ENCODE assay signal across 18 cellular contexts in genomic region chr1:60430375-60430774, GRCh38.
DNase-seq lines count a peak whose midpoint lies in the region; ATAC-seq and TF ChIP-seq lines count a peak whose summit lies in the region.
"Had no signal": no experiment of that assay in that cellular context is flagged by ENCODE, and none has a peak within 500 bp of the region (broad histone marks: within the 10 kb centered on the region; RNA-seq: fewer than 3 reads in every experiment).

No MANE protein-coding gene starts in this region.

- BruUV-seq in mammary epithelial cell (replicated peaks; lab: Mats Ljungman, UMichigan), result no TSS peak

- DNase-seq in breast epithelium (ENCODE audit: low spot score in 2 of 2) (peak in 1 of 2 donors; percentile 50), mammary epithelial cell (no peak), body of pancreas (no peak), suprapubic skin (ENCODE audit: low spot score in 2 of 2) (no peak), vagina (ENCODE audit: extremely low spot score in 2 of 2) (no peak)
- DNase-seq in stimulated activated CD4-positive, alpha-beta T cell treated with anti-CD3 and anti-CD28 coated beads, Interleukin-2, amount 100 ng/mL, for 24 hours, result no peak
- DNase-seq: AML-193; Caco-2; Calu3; CD4-positive, alpha-beta T cell; CD8-positive, alpha-beta T cell; DMS79 treated with DMSO at 0.1 percent for 48 hours; GDM1 had no signal

- TF ChIP-seq POLR2A in breast epithelium (IDR thresholded peaks at IDR 0.05) (no peak), body of pancreas (IDR thresholded peaks at IDR 0.05) (no peak), suprapubic skin (IDR thresholded peaks at IDR 0.05) (no peak), vagina (IDR thresholded peaks at IDR 0.05) (no peak)

- H2AFZ ChIP-seq in mammary epithelial cell (ENCODE audit: low read depth, low read length), result no peak overlapping the region

- dilution Hi-C loops in mammary epithelial cell (cut with HindIII; ENCODE audit: low sequenced_read_pairs), result no loop called here

- TF ChIP-seq CTCF in breast epithelium (IDR thresholded peaks at IDR 0.05) (no peak), mammary epithelial cell (conservative IDR thresholded peaks at IDR 0.05 in 1 of 2, IDR thresholded peaks at IDR 0.05 in 1 of 2; ENCODE audit: extremely low read depth in 1 of 2, insufficient read depth in 1 of 2, low read depth in 1 of 2, low read length in 2 of 2) (no peak), body of pancreas (IDR thresholded peaks at IDR 0.05) (no peak), suprapubic skin (IDR thresholded peaks at IDR 0.05) (no peak), vagina (IDR thresholded peaks at IDR 0.05) (no peak)

- no peak for TF ChIP-seq EP300 in suprapubic skin (IDR thresholded peaks at IDR 0.05)

- no peak overlapping the region for H3K9ac ChIP-seq in mammary epithelial cell (ENCODE audit: insufficient read depth, low read length)
- H3K9ac ChIP-seq: BLaER1 treated with 17β-estradiol and CSF1 and Interleukin-3, amounts not matched to agents 10 nM and 100 nM had no signal

- H3K9me3 ChIP-seq in breast epithelium (peaks cover 0 to 5% of the 10 kb centered on the region in 2 donors), mammary epithelial cell (replicated peaks; ENCODE audit: insufficient read depth, low read length) (no peaks in the 10 kb centered on the region), body of pancreas (peaks cover 0 to 7% (median 0%) of the 10 kb centered on the region in 3 donors), suprapubic skin (no peaks in the 10 kb centered on the region), vagina (no peaks in the 10 kb centered on the region)
- H3K9me3 ChIP-seq: A549, Caco-2 had no signal

- H3K27ac ChIP-seq in breast epithelium (peak overlapping the region; percentile 56 to 75), mammary epithelial cell (ENCODE audit: insufficient read depth, low read depth, low read length) (no peak overlapping the region), body of pancreas (no peak overlapping the region), suprapubic skin (peak overlapping the region; percentile 57), vagina (no peak overlapping the region)
- H3K27ac ChIP-seq: 22Rv1; A549; BLaER1 treated with 17β-estradiol and CSF1 and Interleukin-3, amounts not matched to agents 10 nM and 100 nM; C4-2B had no signal

- no peaks in the 10 kb centered on the region for H3K4me1 ChIP-seq in breast epithelium
- no peaks in the 10 kb centered on the region for H3K4me1 ChIP-seq in mammary epithelial cell (ENCODE audit: insufficient read depth, low read length)
- no peaks in the 10 kb centered on the region for H3K4me1 ChIP-seq in body of pancreas
- H3K4me1 ChIP-seq in suprapubic skin, result peaks cover 34% of the 10 kb centered on the region
- H3K4me1 ChIP-seq in vagina, result no peaks in the 10 kb centered on the region
- H3K4me1 ChIP-seq: A549; BLaER1 treated with 17β-estradiol and CSF1 and Interleukin-3, amounts not matched to agents 10 nM and 100 nM; Caco-2 had no signal

- no peaks in the 10 kb centered on the region for H4K20me1 ChIP-seq in mammary epithelial cell (ENCODE audit: insufficient read depth, low read length)
- H4K20me1 ChIP-seq: BLaER1 treated with 17β-estradiol and CSF1 and Interleukin-3, amounts not matched to agents 10 nM and 100 nM had no signal

- CTCF ChIA-PET in mammary epithelial cell (lab: Charles Lee; ENCODE audit: low non-redundant PET), result no interaction called here

- intact Hi-C loops in breast epithelium (cut with DNase I; ENCODE audit: low total_unique reads), result no loop called here
- intact Hi-C loops in mammary epithelial cell (cut with micrococcal nuclease), result no loop called here
- intact Hi-C loops in body of pancreas (cut with DNase I), result no loop called here
- intact Hi-C loops in vagina (cut with DNase I), result no loop called here

- no peak overlapping the region for H3K4me2 ChIP-seq in mammary epithelial cell (ENCODE audit: insufficient read depth, low read depth, low read length)
- H3K4me2 ChIP-seq: A549; BLaER1 treated with 17β-estradiol and CSF1 and Interleukin-3, amounts not matched to agents 10 nM and 100 nM had no signal

- peak; percentile 40 for ATAC-seq in body of pancreas
- ATAC-seq: A549; CD8-positive, alpha-beta T cell; GM12878 had no signal

- WGBS in mammary epithelial cell (ENCODE audit: low coverage, missing lambda C conversion rate), result 0% methylated on average over 2 of the region's 2 CpGs
- 39% methylated on average over 2 of the region's 2 CpGs for WGBS in body of pancreas, 2 donors
- WGBS in suprapubic skin, result 54% methylated on average over 2 of the region's 2 CpGs

- H3K27me3 ChIP-seq in breast epithelium, result no peaks in the 10 kb centered on the region
- H3K27me3 ChIP-seq in mammary epithelial cell (ENCODE audit: insufficient read depth, low read length), result no peaks in the 10 kb centered on the region
- H3K27me3 ChIP-seq in body of pancreas, result no peaks in the 10 kb centered on the region
- H3K27me3 ChIP-seq in suprapubic skin, result no peaks in the 10 kb centered on the region
- no peaks in the 10 kb centered on the region for H3K27me3 ChIP-seq in vagina
- H3K27me3 ChIP-seq: BLaER1 treated with 17β-estradiol and CSF1 and Interleukin-3, amounts not matched to agents 10 nM and 100 nM had no signal

- no peaks in the 10 kb centered on the region for H3K79me2 ChIP-seq in mammary epithelial cell (ENCODE audit: insufficient read depth, low read length)

- in situ Hi-C loops in mammary epithelial cell (cut with MboI; ENCODE audit: low sequenced_read_pairs in 2 of 2), result no loop called here

- peak overlapping the region in 1 of 3 donors; percentile 3 for H3K4me3 ChIP-seq in breast epithelium
- no peak overlapping the region for H3K4me3 ChIP-seq in mammary epithelial cell (replicated peaks in 1 of 3; ENCODE audit: insufficient read depth in 1 of 3, low read depth in 2 of 3, low read length in 3 of 3)
- no peak overlapping the region for H3K4me3 ChIP-seq in body of pancreas
- H3K4me3 ChIP-seq in suprapubic skin, result no peak overlapping the region
- no peak overlapping the region for H3K4me3 ChIP-seq in vagina
- H3K4me3 ChIP-seq: A549; BLaER1 treated with 17β-estradiol and CSF1 and Interleukin-3, amounts not matched to agents 10 nM and 100 nM; GM12878 had no signal

- H3K36me3 ChIP-seq in breast epithelium (no peaks in the 10 kb centered on the region), mammary epithelial cell (ENCODE audit: insufficient read depth, low read length) (no peaks in the 10 kb centered on the region), body of pancreas (replicated peaks in 1 of 2; ENCODE audit: insufficient read depth in 1 of 2, low read depth in 2 of 2) (no peaks in the 10 kb centered on the region), suprapubic skin (no peaks in the 10 kb centered on the region), vagina (no peaks in the 10 kb centered on the region)
- H3K36me3 ChIP-seq: BLaER1 treated with 17β-estradiol and CSF1 and Interleukin-3, amounts not matched to agents 10 nM and 100 nM had no signal

Comparison
In these comparisons a context has a peak if more than half of its experiments do, and no peak if none do; other contexts are left out.
1. H3K27ac ChIP-seq: peak in breast epithelium (2 of 2) and suprapubic skin (single experiment); none in mammary epithelial cell (single experiment), body of pancreas (0 of 4) and vagina (single experiment).